Comparison of ENCODE assay signal across 17 cellular contexts in genomic region chr2:16142383-16143361, GRCh38.
DNase-seq lines count a peak whose midpoint lies in the region; ATAC-seq and TF ChIP-seq lines count a peak whose summit lies in the region.
"Had no signal": no experiment of that assay in that cellular context is flagged by ENCODE, and none has a peak within 500 bp of the region (broad histone marks: within the 10 kb centered on the region; RNA-seq: fewer than 3 reads in every experiment).

No MANE protein-coding gene starts in this region.

- POLR2A ChIA-PET in T-cell (lab: Charles Lee) = no interaction called here

- H3K4me3 Mint-ChIP-seq in activated T-cell treated with anti-CD3 and anti-CD28 coated beads, Interleukin-2, amount 50 U/mL, for 4 hours = no peak overlapping the region
- H3K4me3 Mint-ChIP-seq in T-cell (peak overlapping the region in 1 of 3 donors; percentile 13), type B pancreatic cell (no peak overlapping the region)
- H3K4me3 Mint-ChIP-seq: activated naive CD4-positive, alpha-beta T cell treated with anti-CD3 and anti-CD28 coated beads for 36 hours had no signal

- TF ChIP-seq CTCF in type B pancreatic cell (conservative IDR thresholded peaks at IDR 0.05) = no peak
- TF ChIP-seq CTCF in left ventricle myocardium inferior (IDR thresholded peaks at IDR 0.05; ENCODE audit: borderline replicate concordance) = no peak

- no peaks in the 10 kb centered on the region for H3K27me3 ChIP-seq in left ventricle myocardium inferior (ENCODE audit: low read depth)
- H3K27me3 ChIP-seq: left lung had no signal

- H3K4me3 ChIP-seq in left ventricle myocardium inferior = no peak overlapping the region
- H3K4me3 ChIP-seq: left lung had no signal

- DNase-seq in activated T-cell treated with anti-CD3 and anti-CD28 coated beads, Interleukin-2, amount 50 U/mL, for 4 hours = no peak
- DNase-seq in activated T-cell treated with anti-CD3 and anti-CD28 coated beads for 4 hours (no peak), T-cell (no peak), left lobe of liver (ENCODE audit: low spot score) (peak; percentile 28), type B pancreatic cell (ENCODE audit: extremely low spot score, unreplicated experiment) (peak; percentile 20), SW 1271 (lab: John Stamatoyannopoulos, UW) (no peak), left ventricle myocardium inferior (no peak), caudate nucleus (lab: John Stamatoyannopoulos, UW) (no peak)
- DNase-seq: activated CD4-positive, alpha-beta T cell treated with anti-CD3 and anti-CD28 coated beads for 1 hour; activated naive CD4-positive, alpha-beta T cell treated with anti-CD3 and anti-CD28 coated beads for 36 hours; central memory CD4-positive, alpha-beta T cell; left lung; NCI-H1930; nucleus accumbens; stimulated activated CD4-positive, alpha-beta T cell treated with anti-CD3 and anti-CD28 coated beads, Interleukin-12 subunit alpha, Interleukin-12 subunit beta, amount 100 ng/mL, for 4 hours had no signal

- H3K4me1 Mint-ChIP-seq in activated T-cell treated with anti-CD3 and anti-CD28 coated beads, Interleukin-2, amount 50 U/mL, for 4 hours (ENCODE audit: low read depth) = no peaks in the 10 kb centered on the region
- H3K4me1 Mint-ChIP-seq in T-cell (no peaks in the 10 kb centered on the region), type B pancreatic cell (ENCODE audit: unreplicated experiment) (no peaks in the 10 kb centered on the region)

- no peak overlapping the region for H3K27ac Mint-ChIP-seq in T-cell
- no peak overlapping the region for H3K27ac Mint-ChIP-seq in type B pancreatic cell
- H3K27ac Mint-ChIP-seq: activated naive CD4-positive, alpha-beta T cell treated with anti-CD3 and anti-CD28 coated beads for 36 hours had no signal

- H3K36me3 ChIP-seq in left ventricle myocardium inferior = no peaks in the 10 kb centered on the region
- H3K36me3 ChIP-seq: left lung had no signal

- no peaks in the 10 kb centered on the region for H3K27me3 Mint-ChIP-seq in activated T-cell treated with anti-CD3 and anti-CD28 coated beads, Interleukin-2, amount 50 U/mL, for 4 hours (ENCODE audit: low read depth)
- H3K27me3 Mint-ChIP-seq in T-cell (no peaks in the 10 kb centered on the region), type B pancreatic cell (no peaks in the 10 kb centered on the region)

- peak; percentile 14 to 53 for ATAC-seq in activated T-cell treated with anti-CD3 and anti-CD28 coated beads, Interleukin-2, amount 50 U/mL, for 4 hours
- ATAC-seq in T-cell (replicated peaks in 1 of 4) = peak; percentile 27 to 60 (median 46)
- ATAC-seq in left lobe of liver = peak; percentile 46
- ATAC-seq: left lung had no signal

- H3K9me3 ChIP-seq in left ventricle myocardium inferior (replicated peaks) = no peaks in the 10 kb centered on the region
- H3K9me3 ChIP-seq: left lung had no signal

- no peaks in the 10 kb centered on the region for H3K36me3 Mint-ChIP-seq in activated T-cell treated with anti-CD3 and anti-CD28 coated beads, Interleukin-2, amount 50 U/mL, for 4 hours (ENCODE audit: insufficient read depth)
- H3K36me3 Mint-ChIP-seq in T-cell (no peaks in the 10 kb centered on the region), type B pancreatic cell (no peaks in the 10 kb centered on the region)

- no peaks in the 10 kb centered on the region for H3K4me1 ChIP-seq in left ventricle myocardium inferior
- H3K4me1 ChIP-seq: left lung had no signal

- H3K9me3 Mint-ChIP-seq in activated T-cell treated with anti-CD3 and anti-CD28 coated beads, Interleukin-2, amount 50 U/mL, for 4 hours = no peaks in the 10 kb centered on the region
- H3K9me3 Mint-ChIP-seq in T-cell (peaks cover 0 to 6% (median 4%) of the 10 kb centered on the region in 3 donors), type B pancreatic cell (peaks cover 7% of the 10 kb centered on the region)
- H3K9me3 Mint-ChIP-seq: activated naive CD4-positive, alpha-beta T cell treated with anti-CD3 and anti-CD28 coated beads for 36 hours had no signal

- CTCF ChIA-PET in T-cell (lab: Charles Lee) = no interaction called here

- no peak overlapping the region for H3K27ac ChIP-seq in left ventricle myocardium inferior (replicated peaks)
- H3K27ac ChIP-seq in caudate nucleus (ENCODE audit: low read depth, low read length) = no peak overlapping the region
- H3K27ac ChIP-seq: epithelial cell of prostate, KMS-11, left lung had no signal

- intact Hi-C loops in left ventricle myocardium inferior (cut with micrococcal nuclease) = no loop called here

Comparison
In these comparisons a context has a peak if more than half of its experiments do, and no peak if none do; other contexts are left out.
1. DNase-seq: peak in left lobe of liver (single experiment) and type B pancreatic cell (single experiment); none in activated T-cell treated with anti-CD3 and anti-CD28 coated beads, Interleukin-2, amount 50 U/mL, for 4 hours (single experiment), activated T-cell treated with anti-CD3 and anti-CD28 coated beads for 4 hours (single experiment), T-cell (0 of 34), SW 1271 (0 of 2), left ventricle myocardium inferior (single experiment) and caudate nucleus (0 of 61).
2. Peak in every context shown above with its lines, with median percentiles within 50 percentile points of each other: ATAC-seq.